9 cellular contexts compared by ENCODE assay signal in genomic region chr7:27605689-27606269, GRCh38. TPM values are rescaled to one million over a fixed set of nuclear protein-coding genes. Genes with fewer than 3 reads are reported as not detected.
DNase-seq lines count a peak whose midpoint lies in the region; ATAC-seq, FAIRE-seq and TF ChIP-seq lines count a peak whose summit lies in the region.
"Had no signal": no experiment of that assay in that cellular context is flagged by ENCODE, and none has a peak within 500 bp of the region (broad histone marks: within the 10 kb centered on the region; RNA-seq: fewer than 3 reads in every experiment).

No MANE protein-coding gene starts in this region.

- no peak for TF ChIP-seq POLR2A in GM12878 (IDR thresholded peaks at IDR 0.05; ENCODE audit: low read depth, low read length)
- TF ChIP-seq POLR2A in H54 (IDR thresholded peaks at IDR 0.05; ENCODE audit: low read depth, low read length), result no peak

- no peaks in the 10 kb centered on the region for H3K79me2 ChIP-seq in GM12878 (ENCODE audit: control insufficient read depth, insufficient read depth, low read length)

- POLR2A ChIA-PET in GM12878 (lab: Charles Lee), result interaction anchor here (0.7 kb wide), 1 partner anchor 720 kb away, joined by 3 read pairs; no protein-coding TSS in a partner anchor

- intact Hi-C loops in GM12878 (cut with micrococcal nuclease; ENCODE audit: unreplicated experiment), result loop anchor here (2.0 kb wide), 1 partner anchor 409 kb away; no protein-coding TSS in a partner anchor

- no peaks in the 10 kb centered on the region for H3K4me1 ChIP-seq in GM12878 (ENCODE audit: control insufficient read depth, insufficient read depth, low read length)

- CTCF ChIA-PET in GM12878 (lab: Yijun Ruan, JAX), result interaction anchor here (0.7 to 3.2 kb wide), 23 partner anchors 8 to 410 kb away, joined by 3 to 50 read pairs (median 5); no protein-coding TSS in a partner anchor

- BruUV-seq in GM12878 (replicated peaks; lab: Mats Ljungman, UMichigan), result no TSS peak

- 57% methylated on average over 2 of the region's 2 CpGs for WGBS in GM12878 (ENCODE audit: insufficient coverage, insufficient replicate concordance, low lambda C conversion rate, missing lambda C conversion rate)

- H3K4me2 ChIP-seq in GM12878 (ENCODE audit: control insufficient read depth, insufficient read depth), result no peak overlapping the region

- no peak for ATAC-seq in GM12878
- no peak for ATAC-seq in GM18517 (IDR thresholded peaks at IDR 0.05; ENCODE audit: unreplicated experiment)

- no peaks in the 10 kb centered on the region for H3K36me3 ChIP-seq in GM12878 (ENCODE audit: control insufficient read depth in 2 of 2, insufficient read depth in 2 of 2, low read length in 1 of 2)

- peak; percentile 31 for DNase-seq in DMS153 treated with DMSO at 0.1 percent for 48 hours (lab: John Stamatoyannopoulos, UW; ENCODE audit: unreplicated experiment)
- no peak for DNase-seq in GM12878 (ENCODE audit: low read depth, low spot score)
- peak; percentile 59 for DNase-seq in myocyte (ENCODE audit: low read depth)
- DNase-seq in H54 (ENCODE audit: insufficient read length, low spot score), result no peak
- no peak for DNase-seq in SIG-M5 (lab: John Stamatoyannopoulos, UW)
- DNase-seq in stimulated activated CD4-positive, alpha-beta T cell treated with anti-CD3 and anti-CD28 coated beads, Interleukin-2, amount 100 ng/mL, for 48 hours, result no peak
- DNase-seq: activated naive CD4-positive, alpha-beta T cell treated with anti-CD3 and anti-CD28 coated beads, Interleukin-2, amount 10 ng/mL, durations not matched to agents 7 days and 5 days had no signal

- no peak overlapping the region for H3K27ac ChIP-seq in GM12878 (ENCODE audit: control insufficient read depth, insufficient read depth)

- TF ChIP-seq RAD21 in GM12878 (IDR thresholded peaks at IDR 0.05; ENCODE audit: insufficient read depth, low read depth, low read length), result peak; percentile 30

- in situ Hi-C loops in GM12878 (cut with MboI), result no loop called here

- peak; percentile 7 for FAIRE-seq in GM12878 (lab: Jason Lieb, UNC)
- no peak for FAIRE-seq in H54 (lab: Jason Lieb, UNC)

- RAD21 ChIA-PET in GM12878 (lab: Charles Lee; ENCODE audit: unreplicated experiment), result interaction anchor here (0.6 to 3.7 kb wide), 9 partner anchors 19 to 410 kb away, joined by 3 to 32 read pairs (median 5); no protein-coding TSS in a partner anchor

- no peaks in the 10 kb centered on the region for H3K9me3 ChIP-seq in GM12878 (replicated peaks; ENCODE audit: control insufficient read depth, insufficient read depth, low read length)

- SMC1A ChIA-PET in GM12878 (lab: Charles Lee; ENCODE audit: uncharacterized antibody, unreplicated experiment), result interaction anchor here (0.6 to 2.3 kb wide), 16 partner anchors 9 to 410 kb away, joined by 3 to 14 read pairs (median 4); no protein-coding TSS in a partner anchor

- H3K27me3 ChIP-seq in GM12878 (replicated peaks in 1 of 2; ENCODE audit: control insufficient read depth in 2 of 2, insufficient read depth in 2 of 2, low read length in 1 of 2), result no peaks in the 10 kb centered on the region

- H3K9ac ChIP-seq in GM12878 (ENCODE audit: control insufficient read depth, insufficient read depth, low read length), result no peak overlapping the region

- H3K4me3 ChIP-seq in GM12878, result no peak overlapping the region

- no peak overlapping the region for H2AFZ ChIP-seq in GM12878 (ENCODE audit: control insufficient read depth, low read depth, low read length)

- H4K20me1 ChIP-seq in GM12878 (ENCODE audit: control insufficient read depth, insufficient read depth), result no peaks in the 10 kb centered on the region

- TF ChIP-seq EP300 in GM12878 (IDR thresholded peaks at IDR 0.05; ENCODE audit: borderline replicate concordance in 1 of 2, control insufficient read depth in 1 of 2, low read depth in 2 of 2, low read length in 2 of 2), result no peak

- peak; percentile 63 for TF ChIP-seq CTCF in LNCAP (IDR thresholded peaks at IDR 0.05)
- peak in 2 of 3 experiments; percentile 33 to 44; a peak in 4 of 6 replicates for TF ChIP-seq CTCF in GM12878 (IDR thresholded peaks at IDR 0.05 in 2 of 3, conservative IDR thresholded peaks at IDR 0.05 in 1 of 3; ENCODE audit: control insufficient read depth in 2 of 3, extremely low read depth in 1 of 3, insufficient read depth in 1 of 3, low read depth in 3 of 3, low read length in 3 of 3)

TF ChIP-seq in GM12878, 131 proteins besides CTCF, POLR2A, EP300 and RAD21:
- TF ChIP-seq REST (IDR thresholded peaks at IDR 0.05; ENCODE audit: low read depth, low read length) (no peak), SMC3 (IDR thresholded peaks at IDR 0.05; ENCODE audit: borderline replicate concordance, low read length) (peak; percentile 11; the same call in 1 of the 2 replicates), RELA (IDR thresholded peaks at IDR 0.05; ENCODE audit: borderline replicate concordance, partially characterized antibody) (no peak), ATF7 (IDR thresholded peaks at IDR 0.05; ENCODE audit: low read depth) (no peak)

RNA-seq across cellular contexts. Expression of gene HIBADH, which starts 56.9 kb away (rescaled TPM):
- total RNA-seq in GM12878 (2013; cell fraction: nucleolus; rRNA removed), result 10.9 and 14.1 TPM in 2 replicates
- total RNA-seq in GM12878 (2014; rRNA removed) (17.2 and 21.0 TPM in 2 replicates), GM12878 (2014; rRNA removed; fragmentation: Illumina TruSeq; extraction: Trizol) (16.4 and 17.6 TPM in 2 replicates), GM12878 (2021) (14.2 and 15.5 TPM in 2 replicates), myocyte (90.2 and 92.0 TPM in 2 replicates)
- 10.0 TPM for polyA plus RNA-seq in GM12878 (2011; ENCODE audit: low read depth)
- polyA plus RNA-seq in GM12878 (2011; rRNA removed) (36.1 and 42.8 TPM in 2 replicates), GM12878 (2014; fragmentation: Illumina TruSeq; extraction: Trizol) (22.3 and 26.9 TPM in 2 replicates), GM12878 (2014; fragmentation: Nextera tagmentation; extraction: Ambion mirVana) (1 to 10 TPM; 8.7 to 9.2 TPM), GM12878 (2014; rRNA removed) (16.7 and 20.0 TPM in 2 replicates), GM12878 (2016; fragmentation: Nextera tagmentation; extraction: Ambion mirVana) (10 to 100 TPM; 27.2 to 28.2 TPM)
- 16.7 and 27.8 TPM in 2 replicates for polyA plus RNA-seq in GM12878 (2011; cell fraction: cytosol; rRNA removed)
- 12.0 and 12.2 TPM in 2 replicates for polyA plus RNA-seq in GM12878 (2011; cell fraction: nucleus; rRNA removed)
- 12.6 and 16.3 TPM in 2 replicates for polyA plus RNA-seq in GM12878 (2012)
- 9.4 and 14.2 TPM in 2 replicates for polyA minus RNA-seq in GM12878 (2011; rRNA and poly(A)+ RNA removed)
- 3.5 and 3.7 TPM in 2 replicates for polyA minus RNA-seq in GM12878 (2011; cell fraction: cytosol; rRNA and poly(A)+ RNA removed)
- 5.2 and 12.3 TPM in 2 replicates for polyA minus RNA-seq in GM12878 (2011; cell fraction: nucleus; rRNA and poly(A)+ RNA removed)
- polyA plus RNA-seq in myocyte (2012), result 74.2 TPM

Comparison
In these comparisons a context has a peak if more than half of its experiments do, and no peak if none do; other contexts are left out.
1. DNase-seq: peak in DMS153 treated with DMSO at 0.1 percent for 48 hours (single experiment) and myocyte (single experiment); none in GM12878 (single experiment), H54 (single experiment), SIG-M5 (single experiment) and stimulated activated CD4-positive, alpha-beta T cell treated with anti-CD3 and anti-CD28 coated beads, Interleukin-2, amount 100 ng/mL, for 48 hours (0 of 2).